ENCODE assay signal across 17 cellular contexts in the genomic region with DNA sequence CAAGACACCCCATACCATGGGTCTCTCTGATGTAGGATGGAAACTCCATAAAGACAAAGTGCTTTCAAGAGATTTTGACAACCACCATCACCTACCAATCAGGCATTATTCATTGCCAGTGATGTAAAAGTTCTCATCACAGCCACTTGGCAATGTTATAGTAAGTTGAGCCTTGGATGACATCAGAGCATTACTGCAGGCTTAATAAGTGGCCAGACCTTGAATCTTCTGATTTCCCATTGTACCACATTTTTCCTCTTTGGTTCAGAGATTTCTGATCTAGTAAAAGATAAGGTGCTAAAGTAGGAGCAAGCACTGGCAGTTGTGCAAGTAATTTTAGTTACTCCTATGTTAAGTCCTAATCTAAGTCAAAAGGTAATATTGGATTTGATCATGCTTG. TPM values are rescaled to one million over a fixed set of nuclear protein-coding genes. Genes with fewer than 3 reads are reported as not detected.
"Had no signal": no experiment of that assay in that cellular context is flagged by ENCODE, and none has a peak within 500 bp of the region (broad histone marks: within the 10 kb centered on the region; RNA-seq: fewer than 3 reads in every experiment).

No MANE protein-coding gene starts in this region.

- H3K27ac ChIP-seq: coronary artery, heart right ventricle, neural progenitor cell, parathyroid adenoma had no signal

- ATAC-seq: activated T-cell treated with anti-CD3 and anti-CD28 coated beads, Interleukin-2, amount 50 U/mL, for 4 hours; heart right ventricle; right cardiac atrium had no signal

- H3K27ac Mint-ChIP-seq: activated naive CD8-positive, alpha-beta T cell; mesothelial cell of epicardium; neural progenitor cell had no signal

- H3K4me3 Mint-ChIP-seq: activated naive CD8-positive, alpha-beta T cell; activated T-cell treated with anti-CD3 and anti-CD28 coated beads, Interleukin-2, amount 50 U/mL, for 4 hours; mesothelial cell of epicardium; neural progenitor cell had no signal

- H3K27me3 ChIP-seq: heart right ventricle, neural progenitor cell had no signal

- H3K27me3 Mint-ChIP-seq: activated naive CD8-positive, alpha-beta T cell had no signal

- DNase-seq: activated CD4-positive, alpha-beta T cell treated with anti-CD3 and anti-CD28 coated beads, Interleukin-2, amount 50 U/mL, for 48 hours; activated CD4-positive, CD25-positive, alpha-beta regulatory T cell treated with anti-CD3 and anti-CD28 coated beads, Interleukin-2, amount 50 U/mL, for 72 hours; activated gamma-delta T cell; activated T-cell treated with anti-CD3 and anti-CD28 coated beads, Interleukin-2, amount 50 U/mL, for 4 hours; anterior cingulate cortex; caudate nucleus; effector memory CD4-positive, alpha-beta T cell; foreskin melanocyte; heart right ventricle; islet precursor cell; right cardiac atrium had no signal

- H3K36me3 Mint-ChIP-seq: mesothelial cell of epicardium, neural progenitor cell had no signal

- H3K4me1 ChIP-seq: heart right ventricle, neural progenitor cell, parathyroid adenoma had no signal

- H3K4me3 ChIP-seq: coronary artery, heart right ventricle, neural progenitor cell, smooth muscle cell had no signal

- H3K9me3 Mint-ChIP-seq: activated T-cell treated with anti-CD3 and anti-CD28 coated beads, Interleukin-2, amount 50 U/mL, for 4 hours; mesothelial cell of epicardium had no signal

- H3K4me1 Mint-ChIP-seq: mesothelial cell of epicardium had no signal

- H3K36me3 ChIP-seq: heart right ventricle, neural progenitor cell had no signal

RNA-seq across cellular contexts. Expression of a gene that starts 36.5 kb away (rescaled TPM):
- total RNA-seq: activated T-cell treated with anti-CD3 and anti-CD28 coated beads, Interleukin-2, amount 50 U/mL, for 4 hours had no signal
